ENCODE assay signal across 8 cellular contexts in genomic region chr13:30408319-30409101, GRCh38. TPM values are rescaled to one million over a fixed set of nuclear protein-coding genes. Genes with fewer than 3 reads are reported as not detected.
A peak's percentile ranks its signal among the peaks of the same experiment; 100 is the strongest.
DNase-seq lines count a peak whose midpoint lies in the region; ATAC-seq and TF ChIP-seq lines count a peak whose summit lies in the region.

No MANE protein-coding gene starts in this region.

- H3K9me3 Mint-ChIP-seq in neural progenitor cell: peaks cover 3% of the 10 kb centered on the region

- ATAC-seq in GM19023 (IDR thresholded peaks at IDR 0.05; ENCODE audit: unreplicated experiment) (peak; percentile 89), HG03196 (IDR thresholded peaks at IDR 0.05; ENCODE audit: unreplicated experiment) (peak; percentile 91)

- H4K20me1 ChIP-seq in neural progenitor cell (ENCODE audit: low read depth): no peaks in the 10 kb centered on the region

- peaks cover 12% of the 10 kb centered on the region for H3F3A ChIP-seq in neural progenitor cell (ENCODE audit: low read depth)

- peak overlapping the region; percentile 39 for H3K4me2 ChIP-seq in neural progenitor cell

- DNase-seq in AG08395 (ENCODE audit: low spot score) (peak; percentile 88), Peyer's patch (peak; percentile 91 to 98 (median 98)), foreskin melanocyte (peak; percentile 66), neural progenitor cell (ENCODE audit: low spot score) (peak; percentile 96), stromal cell of bone marrow (ENCODE audit: low read depth) (peak; percentile 76)
- DNase-seq in activated naive CD4-positive, alpha-beta T cell (lab: John Stamatoyannopoulos, UW): peak; percentile 58 to 87 (median 83)

- no peaks in the 10 kb centered on the region for H3K79me2 ChIP-seq in neural progenitor cell (ENCODE audit: low read depth)

- H3K4me1 Mint-ChIP-seq in neural progenitor cell: peaks cover 15% of the 10 kb centered on the region

- H3K9ac ChIP-seq in neural progenitor cell: no peak overlapping the region

- H3K27ac ChIP-seq in Peyer's patch (peak overlapping the region; percentile 66 to 76 (median 72)), neural progenitor cell (no peak overlapping the region)

- TF ChIP-seq POLR2A in Peyer's patch (IDR thresholded peaks at IDR 0.05): peak in 1 of 2 donors; percentile 14

- peaks cover 0 to 8% (median 3%) of the 10 kb centered on the region in 4 donors for H3K4me1 ChIP-seq in Peyer's patch
- H3K4me1 ChIP-seq in neural progenitor cell: no peaks in the 10 kb centered on the region

- no peaks in the 10 kb centered on the region for H3K9me3 ChIP-seq in Peyer's patch
- no peaks in the 10 kb centered on the region for H3K9me3 ChIP-seq in neural progenitor cell (ENCODE audit: low read depth)

- H3K27me3 ChIP-seq in Peyer's patch (no peaks in the 10 kb centered on the region), neural progenitor cell (peaks cover 28% of the 10 kb centered on the region)

- peak overlapping the region; percentile 83 for H3K27ac Mint-ChIP-seq in neural progenitor cell

- H3K4me3 ChIP-seq in Peyer's patch (peak overlapping the region; percentile 8 to 44 (median 28)), neural progenitor cell (no peak overlapping the region)

- H3K36me3 Mint-ChIP-seq in neural progenitor cell: no peaks in the 10 kb centered on the region

- TF ChIP-seq CTCF in Peyer's patch (IDR thresholded peaks at IDR 0.05): peak; percentile 77 to 91 (median 86)
- TF ChIP-seq CTCF in neural progenitor cell (IDR thresholded peaks at IDR 0.05): peak; percentile 79

- H2AFZ ChIP-seq in neural progenitor cell (replicated peaks): peak overlapping the region; percentile 98

- peak overlapping the region; percentile 74 for H3K4me3 Mint-ChIP-seq in neural progenitor cell

- H3K36me3 ChIP-seq in Peyer's patch (no peaks in the 10 kb centered on the region), neural progenitor cell (no peaks in the 10 kb centered on the region)

- H3K27me3 Mint-ChIP-seq in neural progenitor cell (ENCODE audit: insufficient read depth, low read depth): peaks cover 10% of the 10 kb centered on the region

RNA-seq across cellular contexts. Expression of gene UBE2L5, which starts 13.8 kb away (rescaled TPM):
- total RNA-seq in Peyer's patch: not detected
- not detected in 2 replicates for total RNA-seq in neural progenitor cell (ENCODE audit: low replicate concordance)

RNA-seq across cellular contexts. Expression of gene HMGB1, which starts 57.2 kb away (rescaled TPM):
- total RNA-seq in Peyer's patch (100 to 1,000 TPM in 3 of 4 donors, 10 to 100 TPM in 1; 93.5 to 280 (median 154) TPM), neural progenitor cell (ENCODE audit: low replicate concordance) (886 and 1,493 TPM in 2 replicates)
